Comparison of ENCODE assay signal across 16 cellular contexts in genomic region chr5:171840066-171840465, GRCh38. TPM values are rescaled to one million over a fixed set of nuclear protein-coding genes. Genes with fewer than 3 reads are reported as not detected.
DNase-seq lines count a peak whose midpoint lies in the region; ATAC-seq, FAIRE-seq and TF ChIP-seq lines count a peak whose summit lies in the region.
"Had no signal": no experiment of that assay in that cellular context is flagged by ENCODE, and none has a peak within 500 bp of the region (broad histone marks: within the 10 kb centered on the region; RNA-seq: fewer than 3 reads in every experiment).

No MANE protein-coding gene starts in this region.

- H3K9me3 ChIP-seq in H1 (ENCODE audit: insufficient read depth in 2 of 2, low read depth in 1 of 2, low read length in 1 of 2): no peaks in the 10 kb centered on the region
- H3K9me3 ChIP-seq: transverse colon had no signal

- H3K4me1 Mint-ChIP-seq in GM23338: peaks cover 13% of the 10 kb centered on the region

- no peak overlapping the region for H2BK20ac ChIP-seq in H1 (ENCODE audit: low read length)

- no peak overlapping the region for H3K56ac ChIP-seq in H1 (replicated peaks; ENCODE audit: insufficient read length, low read depth, low read length)

- no peak overlapping the region for H3K18ac ChIP-seq in H1 (ENCODE audit: extremely low read depth, low read length)

- TF ChIP-seq POLR2A in H1 (IDR thresholded peaks at IDR 0.05; ENCODE audit: control extremely low read depth in 1 of 2, low read depth in 2 of 2, low read length in 2 of 2): no peak

- CTCF ChIA-PET in H1 (lab: Charles Lee; ENCODE audit: partially characterized antibody): interaction anchor here (0.6 to 11.4 kb wide), 7 partner anchors 9 to 304 kb away, joined by 3 to 81 read pairs (median 4); no protein-coding TSS in a partner anchor

- TF ChIP-seq EP300 in H1 (IDR thresholded peaks at IDR 0.05; ENCODE audit: borderline replicate concordance in 1 of 2, low read depth in 2 of 2, low read length in 2 of 2): no peak

- no peak for FAIRE-seq in H1 (lab: Jason Lieb, UNC)

- peak; percentile 79 for ATAC-seq in GM23338
- ATAC-seq in GM19023 (IDR thresholded peaks at IDR 0.05; ENCODE audit: unreplicated experiment): no peak

- H3K79me2 ChIP-seq in GM23338 (replicated peaks; ENCODE audit: insufficient read depth) (no peaks in the 10 kb centered on the region), H1 (ENCODE audit: control insufficient read depth in 1 of 2, insufficient read depth in 2 of 2, low read length in 2 of 2) (no peaks in the 10 kb centered on the region)

- H2BK5ac ChIP-seq in H1 (ENCODE audit: low read depth, low read length): no peak overlapping the region

- H4K5ac ChIP-seq in H1 (ENCODE audit: insufficient read length, low read depth, low read length): no peak overlapping the region

- H3K4me3 Mint-ChIP-seq in GM23338: no peak overlapping the region

- no peaks in the 10 kb centered on the region; the same call in 1 of the 2 replicates for H3K79me1 ChIP-seq in H1 (ENCODE audit: low read depth, low read length)

- no peak overlapping the region for H3K4me3 ChIP-seq in GM23338
- no peak overlapping the region for H3K4me3 ChIP-seq in H1 (ENCODE audit: extremely low read depth in 1 of 4, insufficient read depth in 2 of 4, low read depth in 3 of 4, low read length in 4 of 4)
- H3K4me3 ChIP-seq: dorsolateral prefrontal cortex, transverse colon had no signal

- H3K4me1 ChIP-seq in GM23338 (ENCODE audit: insufficient read depth) (no peaks in the 10 kb centered on the region; the same call in 1 of the 2 replicates), H1 (replicated peaks in 1 of 4; ENCODE audit: control insufficient read depth in 3 of 4, insufficient read depth in 4 of 4, low read length in 3 of 4) (no peaks in the 10 kb centered on the region)

- H3F3A ChIP-seq in GM23338 (replicated peaks; ENCODE audit: low read depth): no peaks in the 10 kb centered on the region

- H3K36me3 ChIP-seq in GM23338 (ENCODE audit: insufficient read depth): no peaks in the 10 kb centered on the region
- no peaks in the 10 kb centered on the region for H3K36me3 ChIP-seq in H1 (ENCODE audit: control insufficient read depth in 2 of 4, insufficient read depth in 4 of 4, low read length in 3 of 4)
- H3K36me3 ChIP-seq: transverse colon had no signal

- H3K9me2 ChIP-seq in GM23338 (ENCODE audit: insufficient read depth): no peaks in the 10 kb centered on the region

- no peak overlapping the region for H4K8ac ChIP-seq in H1 (ENCODE audit: extremely low read depth, insufficient read depth, low read length)

- no peak overlapping the region for H3K23ac ChIP-seq in H1 (ENCODE audit: insufficient read length)

- H4K20me1 ChIP-seq in GM23338 (replicated peaks; ENCODE audit: insufficient read depth): no peaks in the 10 kb centered on the region
- no peaks in the 10 kb centered on the region for H4K20me1 ChIP-seq in H1 (replicated peaks in 1 of 2; ENCODE audit: control insufficient read depth in 1 of 2, insufficient read depth in 2 of 2, low read length in 2 of 2)

- H3K23me2 ChIP-seq in H1 (ENCODE audit: low read depth, low read length): no peaks in the 10 kb centered on the region

- H4K91ac ChIP-seq in H1 (replicated peaks; ENCODE audit: insufficient read length, low read length): no peak overlapping the region

- POLR2A ChIA-PET in H1 (lab: Charles Lee; ENCODE audit: partially characterized antibody): no interaction called here

- H3K27me3 ChIP-seq in GM23338 (ENCODE audit: insufficient read depth) (no peaks in the 10 kb centered on the region), H1 (replicated peaks in 1 of 4; ENCODE audit: control insufficient read depth in 3 of 4, extremely low read depth in 1 of 4, insufficient read depth in 3 of 4, low read length in 3 of 4) (no peaks in the 10 kb centered on the region)
- H3K27me3 ChIP-seq: transverse colon had no signal

- 38% methylated on average over 2 of the region's 2 CpGs; no CpG with 5 or more reads in 1 of the 2 experiments for WGBS in H1 (ENCODE audit: extremely low coverage in 1 of 2, insufficient coverage in 1 of 2, insufficient read length in 1 of 2, insufficient replicate concordance in 2 of 2, low coverage in 1 of 2, low lambda C conversion rate in 2 of 2, missing lambda C conversion rate in 1 of 2), 2 experiments

- no peak overlapping the region for H2BK12ac ChIP-seq in H1 (ENCODE audit: low read depth, low read length)

- H2BK120ac ChIP-seq in H1 (replicated peaks; ENCODE audit: low read depth, low read length): no peak overlapping the region

- H3K14ac ChIP-seq in H1 (ENCODE audit: insufficient read length): no peak overlapping the region

- no peak overlapping the region for H3K4ac ChIP-seq in H1 (replicated peaks; ENCODE audit: insufficient read length, low read depth, low read length)

- TF ChIP-seq RAD21 in H1 (IDR thresholded peaks at IDR 0.05 in 1 of 2, conservative IDR thresholded peaks at IDR 0.05 in 1 of 2; ENCODE audit: low read depth in 2 of 2, low read length in 2 of 2): no peak

- no peak overlapping the region for H3K27ac Mint-ChIP-seq in GM23338
- H3K27ac Mint-ChIP-seq: activated T-helper 2 cell treated with anti-CD3 and anti-CD28 coated beads, Interferon-gamma antibody, Interleukin-2, Interleukin-4, amounts not matched to agents 10 μg/mL and 5 μg/mL and 100 μg/mL, durations not matched to agents 14 hours and 24 hours and 36 hours had no signal

- no peak overlapping the region for H2AK5ac ChIP-seq in H1 (ENCODE audit: low read depth, low read length)

- H3K36me3 Mint-ChIP-seq in GM23338 (ENCODE audit: low read depth): no peaks in the 10 kb centered on the region

- H3K9me3 Mint-ChIP-seq in GM23338: no peaks in the 10 kb centered on the region
- H3K9me3 Mint-ChIP-seq: activated T-helper 2 cell treated with anti-CD3 and anti-CD28 coated beads, Interferon-gamma antibody, Interleukin-2, Interleukin-4, amounts not matched to agents 10 μg/mL and 5 μg/mL and 100 μg/mL, durations not matched to agents 14 hours and 24 hours and 36 hours had no signal

- H3K4me2 ChIP-seq in GM23338 (no peak overlapping the region), H1 (ENCODE audit: insufficient read depth in 1 of 2, low read depth in 2 of 2, low read length in 2 of 2) (no peak overlapping the region)

- H3K27ac ChIP-seq in GM23338 (ENCODE audit: low read depth) (no peak overlapping the region), H1 (ENCODE audit: low read depth, low read length) (no peak overlapping the region)
- H3K27ac ChIP-seq: dorsolateral prefrontal cortex, transverse colon had no signal

- peaks cover 10% of the 10 kb centered on the region for H3K27me3 Mint-ChIP-seq in GM23338 (ENCODE audit: insufficient read depth, low read depth, poor library complexity)

- H2AFZ ChIP-seq in GM23338 (no peak overlapping the region), H1 (ENCODE audit: low read length) (no peak overlapping the region)

- no peak overlapping the region for H2BK15ac ChIP-seq in H1 (ENCODE audit: low read length)

- H3K9ac ChIP-seq in H1 (replicated peaks in 1 of 4; ENCODE audit: extremely low read depth in 1 of 4, low read depth in 3 of 4, low read length in 3 of 4): no peak overlapping the region

- DNase-seq in NCI-H2029 (lab: John Stamatoyannopoulos, UW) (peak; percentile 38), NCI-H2029 treated with DMSO at 0.1 percent for 48 hours (lab: John Stamatoyannopoulos, UW) (no peak), GM23338 (ENCODE audit: low spot score) (peak; percentile 39), NCI-H2107 treated with DMSO at 0.1 percent for 48 hours (lab: John Stamatoyannopoulos, UW; ENCODE audit: unreplicated experiment) (peak; percentile 43), H1 (ENCODE audit: low read depth in 1 of 2, low spot score in 2 of 2) (no peak), NCI-H187 treated with DMSO at 0.1 percent for 48 hours (lab: John Stamatoyannopoulos, UW) (no peak)
- DNase-seq in activated naive CD4-positive, alpha-beta T cell treated with anti-CD3 and anti-CD28 coated beads, Interleukin-2, amount 50 U/mL, for 16 hours: no peak
- DNase-seq: ACHN; activated CD4-positive, alpha-beta T cell treated with anti-CD3 and anti-CD28 coated beads for 4 hours; dorsolateral prefrontal cortex; mesenchymal stem cell; stimulated activated CD4-positive, alpha-beta T cell treated with anti-CD3 and anti-CD28 coated beads, Interleukin-12 subunit alpha, Interleukin-12 subunit beta, amount 100 ng/mL, for 4 hours; transverse colon had no signal

- TF ChIP-seq CTCF in GM23338 (conservative IDR thresholded peaks at IDR 0.05; ENCODE audit: low read depth in 2 of 2) (no peak), H1 (IDR thresholded peaks at IDR 0.05; ENCODE audit: control extremely low read depth in 1 of 3, insufficient read depth in 1 of 3, low read depth in 1 of 3, low read length in 3 of 3) (no peak)

TF ChIP-seq in GM23338, 12 proteins besides CTCF, POLR2A, EP300 and RAD21 (continues in another document):
- TF ChIP-seq ZNF331 (CRISPR knock-in tag; IDR thresholded peaks at IDR 0.05; ENCODE audit: low read depth) (no peak), JUNB (IDR thresholded peaks at IDR 0.05; ENCODE audit: unreplicated experiment) (no peak), POLR2AphosphoS5 (IDR thresholded peaks at IDR 0.05; ENCODE audit: low read depth) (no peak), EZH2 (IDR thresholded peaks at IDR 0.05; ENCODE audit: low read depth, unreplicated experiment) (no peak), STAT1 (IDR thresholded peaks at IDR 0.05; ENCODE audit: unreplicated experiment) (no peak)

TF ChIP-seq in H1, 55 proteins besides CTCF, POLR2A, EP300 and RAD21 (continues in another document):
- TF ChIP-seq TBP (IDR thresholded peaks at IDR 0.05; ENCODE audit: low read depth, low read length): no peak
- no peak for TF ChIP-seq SIRT6 (IDR thresholded peaks at IDR 0.05; ENCODE audit: low read length)
- TF ChIP-seq USF2 (IDR thresholded peaks at IDR 0.05; ENCODE audit: low read length): peak; percentile 63

RNA-seq across cellular contexts. Expression of gene SMIM23, which starts 54.4 kb away (rescaled TPM):
- not detected in 2 replicates for total RNA-seq in GM23338 (2014; rRNA removed; shearing (Covaris generic))
- polyA plus RNA-seq in GM23338 (2016; fragmentation: Nextera tagmentation; extraction: Ambion mirVana) (not detected in 2 replicates), H1 (2011; rRNA removed) (not detected in 2 replicates)
- not detected in 2 replicates for total RNA-seq in H1 (2021; fragmentation: NEBNext Ultra II Directional; extraction: Animal tissue kit (Norgen Biotek cat#: 25700))
- not detected for polyA plus RNA-seq in H1 (2011; cell fraction: cytosol; rRNA removed)
- polyA plus RNA-seq in H1 (2011; cell fraction: nucleus; rRNA removed): not detected
- not detected in 4 replicates for polyA plus RNA-seq in H1 (2012, experiment 1 of 2)
- not detected for polyA plus RNA-seq in H1 (2012, experiment 2 of 2)
- polyA plus RNA-seq in H1 (2013, experiment 1 of 2): not detected
- not detected for polyA plus RNA-seq in H1 (2013, experiment 2 of 2)
- polyA minus RNA-seq in H1 (2011; rRNA and poly(A)+ RNA removed): not detected in 2 replicates
- not detected for polyA minus RNA-seq in H1 (2011; cell fraction: cytosol; rRNA and poly(A)+ RNA removed)
- not detected for polyA minus RNA-seq in H1 (2011; cell fraction: nucleus; rRNA and poly(A)+ RNA removed)
- total RNA-seq: activated T-helper 2 cell treated with anti-CD3 and anti-CD28 coated beads, Interferon-gamma antibody, Interleukin-2, Interleukin-4, amounts not matched to agents 10 μg/mL and 5 μg/mL and 100 μg/mL, durations not matched to agents 14 hours and 24 hours and 36 hours; dorsolateral prefrontal cortex; osteocyte; transverse colon had no signal

Comparison
In these comparisons a context has a peak if more than half of its experiments do, and no peak if none do; other contexts are left out.
1. DNase-seq: peak in NCI-H2029 (single experiment), GM23338 (single experiment) and NCI-H2107 treated with DMSO at 0.1 percent for 48 hours (single experiment); none in NCI-H2029 treated with DMSO at 0.1 percent for 48 hours (single experiment), H1 (0 of 2), NCI-H187 treated with DMSO at 0.1 percent for 48 hours (single experiment) and activated naive CD4-positive, alpha-beta T cell treated with anti-CD3 and anti-CD28 coated beads, Interleukin-2, amount 50 U/mL, for 16 hours (single experiment).